12 cellular contexts compared by ENCODE assay signal in genomic region chr2:23350792-23351355, GRCh38. TPM values are rescaled to one million over a fixed set of nuclear protein-coding genes. Genes with fewer than 3 reads are reported as not detected.
DNase-seq lines count a peak whose midpoint lies in the region; ATAC-seq, FAIRE-seq and TF ChIP-seq lines count a peak whose summit lies in the region.
"Had no signal": no experiment of that assay in that cellular context is flagged by ENCODE, and none has a peak within 500 bp of the region (broad histone marks: within the 10 kb centered on the region; RNA-seq: fewer than 3 reads in every experiment).

No MANE protein-coding gene starts in this region.

- no peak overlapping the region for H3K27ac Mint-ChIP-seq in activated CD4-positive, alpha-beta memory T cell treated with anti-CD3 and anti-CD28 coated beads, Interleukin-2, amount 10 ng/mL, durations not matched to agents 7 days and 5 days
- H3K27ac Mint-ChIP-seq: activated CD8-positive, alpha-beta T cell treated with anti-CD3 and anti-CD28 coated beads for 36 hours; activated naive CD8-positive, alpha-beta T cell treated with anti-CD3 and anti-CD28 coated beads, Interleukin-2, amount 50 U/mL, for 24 hours had no signal

- no peak overlapping the region for H2BK15ac ChIP-seq in H1 (ENCODE audit: low read length)

- no peak for TF ChIP-seq POLR2A in H1 (IDR thresholded peaks at IDR 0.05; ENCODE audit: control extremely low read depth in 1 of 2, low read depth in 2 of 2, low read length in 2 of 2)
- no peak for TF ChIP-seq POLR2A in vagina (IDR thresholded peaks at IDR 0.05)

- TF ChIP-seq EP300 in H1 (IDR thresholded peaks at IDR 0.05; ENCODE audit: borderline replicate concordance in 1 of 2, low read depth in 2 of 2, low read length in 2 of 2) = no peak

- H3K4me1 Mint-ChIP-seq in activated CD4-positive, alpha-beta memory T cell treated with anti-CD3 and anti-CD28 coated beads, Interleukin-2, amount 10 ng/mL, durations not matched to agents 7 days and 5 days = no peaks in the 10 kb centered on the region

- no peak overlapping the region for H3K4me2 ChIP-seq in H1 (ENCODE audit: insufficient read depth in 1 of 2, low read depth in 2 of 2, low read length in 2 of 2)

- no peak overlapping the region for H3K4ac ChIP-seq in H1 (replicated peaks; ENCODE audit: insufficient read length, low read depth, low read length)

- no peak overlapping the region for H3K18ac ChIP-seq in H1 (ENCODE audit: extremely low read depth, low read length)

- TF ChIP-seq CTCF in left ventricle myocardium inferior (IDR thresholded peaks at IDR 0.05; ENCODE audit: borderline replicate concordance) (no peak), H1 (IDR thresholded peaks at IDR 0.05; ENCODE audit: control extremely low read depth in 1 of 3, insufficient read depth in 1 of 3, low read depth in 1 of 3, low read length in 3 of 3) (no peak), vagina (IDR thresholded peaks at IDR 0.05) (no peak)

- H2BK5ac ChIP-seq in H1 (ENCODE audit: low read depth, low read length) = no peak overlapping the region; the same call in 1 of the 2 replicates

- H3K9me3 ChIP-seq in left ventricle myocardium inferior (replicated peaks) (no peaks in the 10 kb centered on the region), H1 (ENCODE audit: insufficient read depth in 2 of 2, low read depth in 1 of 2, low read length in 1 of 2) (no peaks in the 10 kb centered on the region), neuron (ENCODE audit: low read length) (no peaks in the 10 kb centered on the region), vagina (no peaks in the 10 kb centered on the region)

- H3K27me3 ChIP-seq in left ventricle myocardium inferior (ENCODE audit: low read depth) = peaks cover 55% of the 10 kb centered on the region
- H3K27me3 ChIP-seq in H1 (replicated peaks in 1 of 4; ENCODE audit: control insufficient read depth in 3 of 4, extremely low read depth in 1 of 4, insufficient read depth in 3 of 4, low read length in 3 of 4) = peaks cover 0 to 14% (median 8%) of the 10 kb centered on the region in 4 experiments; a peak in 5 of 7 replicates
- no peaks in the 10 kb centered on the region for H3K27me3 ChIP-seq in neuron (ENCODE audit: insufficient read depth, low read length)
- no peaks in the 10 kb centered on the region for H3K27me3 ChIP-seq in vagina

- DNase-seq in left ventricle myocardium inferior = no peak
- no peak for DNase-seq in Right ventricle myocardium superior
- no peak for DNase-seq in H1 (ENCODE audit: low read depth in 1 of 2, low spot score in 2 of 2)
- DNase-seq in vagina (ENCODE audit: extremely low spot score in 2 of 2) = no peak
- DNase-seq in iPS-NIHi7 (ENCODE audit: extremely low spot score) = no peak
- DNase-seq in activated CD4-positive, alpha-beta memory T cell treated with anti-CD3 and anti-CD28 coated beads, Interleukin-2, amount 10 ng/mL, durations not matched to agents 7 days and 5 days = no peak
- DNase-seq in stimulated activated CD4-positive, alpha-beta T cell treated with anti-CD3 and anti-CD28 coated beads, Interleukin-12 subunit alpha, Interleukin-12 subunit beta, amount 100 ng/mL, for 4 hours = no peak
- DNase-seq: NCI-H1105, NCI-H446 treated with DMSO at 0.1 percent for 48 hours had no signal

- H3K9ac ChIP-seq in H1 (replicated peaks in 1 of 4; ENCODE audit: extremely low read depth in 1 of 4, low read depth in 3 of 4, low read length in 3 of 4) = no peak overlapping the region

- H3K36me3 ChIP-seq in left ventricle myocardium inferior (no peaks in the 10 kb centered on the region), H1 (ENCODE audit: control insufficient read depth in 2 of 4, insufficient read depth in 4 of 4, low read length in 3 of 4) (no peaks in the 10 kb centered on the region), neuron (ENCODE audit: insufficient read depth, low read length) (no peaks in the 10 kb centered on the region), vagina (no peaks in the 10 kb centered on the region)

- H4K20me1 ChIP-seq in H1 (replicated peaks in 1 of 2; ENCODE audit: control insufficient read depth in 1 of 2, insufficient read depth in 2 of 2, low read length in 2 of 2) = no peaks in the 10 kb centered on the region

- no peak overlapping the region; the same call in 1 of the 2 replicates for H2BK20ac ChIP-seq in H1 (ENCODE audit: low read length)

- no peak overlapping the region for H2BK12ac ChIP-seq in H1 (ENCODE audit: low read depth, low read length)

- H3K9me3 Mint-ChIP-seq in activated CD4-positive, alpha-beta memory T cell treated with anti-CD3 and anti-CD28 coated beads, Interleukin-2, amount 10 ng/mL, durations not matched to agents 7 days and 5 days = no peaks in the 10 kb centered on the region
- H3K9me3 Mint-ChIP-seq: activated CD8-positive, alpha-beta T cell treated with anti-CD3 and anti-CD28 coated beads for 36 hours; activated naive CD8-positive, alpha-beta T cell treated with anti-CD3 and anti-CD28 coated beads, Interleukin-2, amount 50 U/mL, for 24 hours had no signal

- peaks cover 16% of the 10 kb centered on the region for H3K27me3 Mint-ChIP-seq in activated CD4-positive, alpha-beta memory T cell treated with anti-CD3 and anti-CD28 coated beads, Interleukin-2, amount 10 ng/mL, durations not matched to agents 7 days and 5 days

- H4K5ac ChIP-seq in H1 (ENCODE audit: insufficient read length, low read depth, low read length) = no peak overlapping the region

- WGBS in H1 (ENCODE audit: extremely low coverage in 1 of 2, insufficient coverage in 1 of 2, insufficient read length in 1 of 2, insufficient replicate concordance in 2 of 2, low coverage in 1 of 2, low lambda C conversion rate in 2 of 2, missing lambda C conversion rate in 1 of 2), 2 experiments = 98% methylated on average over 7 of the region's 8 CpGs; no CpG with 5 or more reads in 1 of the 2 experiments

- no peak overlapping the region for H3K23ac ChIP-seq in H1 (ENCODE audit: insufficient read length)

- no peak overlapping the region for H3K4me3 Mint-ChIP-seq in activated CD4-positive, alpha-beta memory T cell treated with anti-CD3 and anti-CD28 coated beads, Interleukin-2, amount 10 ng/mL, durations not matched to agents 7 days and 5 days
- H3K4me3 Mint-ChIP-seq: activated CD8-positive, alpha-beta T cell treated with anti-CD3 and anti-CD28 coated beads for 36 hours; activated naive CD8-positive, alpha-beta T cell treated with anti-CD3 and anti-CD28 coated beads, Interleukin-2, amount 50 U/mL, for 24 hours had no signal

- POLR2A ChIA-PET in H1 (lab: Charles Lee; ENCODE audit: partially characterized antibody) = interaction anchor here (1.4 kb wide), 1 partner anchor 21 kb away, joined by 4 read pairs; no protein-coding TSS in a partner anchor
- POLR2A ChIA-PET in activated CD4-positive, alpha-beta memory T cell treated with anti-CD3 and anti-CD28 coated beads, Interleukin-2, amount 10 ng/mL, durations not matched to agents 7 days and 5 days (lab: Charles Lee) = no interaction called here

- intact Hi-C loops in left ventricle myocardium inferior (cut with micrococcal nuclease) (no loop called here), Right ventricle myocardium superior (cut with DNase I) (no loop called here), vagina (cut with DNase I) (no loop called here)

- 0 out of 2 replicates have a peak overlapping the region, but pooled peaks have one; percentile 90 for H4K8ac ChIP-seq in H1 (ENCODE audit: extremely low read depth, insufficient read depth, low read length)

- peak overlapping the region; percentile 10 for H4K91ac ChIP-seq in H1 (replicated peaks; ENCODE audit: insufficient read length, low read length)

- no peak for ATAC-seq in Right ventricle myocardium superior (ENCODE audit: poor library complexity)

- H3K4me3 ChIP-seq in left ventricle myocardium inferior (no peak overlapping the region), H1 (ENCODE audit: extremely low read depth in 1 of 4, insufficient read depth in 2 of 4, low read depth in 3 of 4, low read length in 4 of 4) (no peak overlapping the region), neuron (ENCODE audit: low read length) (no peak overlapping the region), vagina (no peak overlapping the region)

- no peak for TF ChIP-seq RAD21 in H1 (IDR thresholded peaks at IDR 0.05 in 1 of 2, conservative IDR thresholded peaks at IDR 0.05 in 1 of 2; ENCODE audit: low read depth in 2 of 2, low read length in 2 of 2)

- H3K56ac ChIP-seq in H1 (replicated peaks; ENCODE audit: insufficient read length, low read depth, low read length) = peak overlapping the region; percentile 19

- FAIRE-seq in H1 (lab: Jason Lieb, UNC) = no peak

- peak overlapping the region; percentile 41 for H3K27ac ChIP-seq in left ventricle myocardium inferior (replicated peaks)
- no peak overlapping the region for H3K27ac ChIP-seq in H1 (ENCODE audit: low read depth, low read length)
- peak overlapping the region; percentile 4 for H3K27ac ChIP-seq in vagina

- no peaks in the 10 kb centered on the region for H3K23me2 ChIP-seq in H1 (ENCODE audit: low read depth, low read length)

- H2AFZ ChIP-seq in H1 (ENCODE audit: low read length) = peak overlapping the region; percentile 98
- H2AFZ ChIP-seq in neuron (ENCODE audit: low read depth, low read length) = peak overlapping the region; percentile 66

- no peak overlapping the region for H2AK5ac ChIP-seq in H1 (ENCODE audit: low read depth, low read length)

- CTCF ChIA-PET in H1 (lab: Charles Lee; ENCODE audit: partially characterized antibody) = interaction anchor here (0.6 to 3.3 kb wide), 28 partner anchors 11 to 423 kb away, joined by 3 to 14 read pairs (median 4); no protein-coding TSS in a partner anchor
- CTCF ChIA-PET in activated CD4-positive, alpha-beta memory T cell treated with anti-CD3 and anti-CD28 coated beads, Interleukin-2, amount 10 ng/mL, durations not matched to agents 7 days and 5 days (lab: Charles Lee) = interaction anchor here (0.9 to 1.6 kb wide), 4 partner anchors 12 to 26 kb away, joined by 3 to 6 read pairs (median 3); no protein-coding TSS in a partner anchor

- no peaks in the 10 kb centered on the region for H3K79me2 ChIP-seq in H1 (ENCODE audit: control insufficient read depth in 1 of 2, insufficient read depth in 2 of 2, low read length in 2 of 2)

- no peaks in the 10 kb centered on the region for H3K79me1 ChIP-seq in H1 (ENCODE audit: low read depth, low read length)

- H2BK120ac ChIP-seq in H1 (replicated peaks; ENCODE audit: low read depth, low read length) = no peak overlapping the region

- H3K36me3 Mint-ChIP-seq in activated CD4-positive, alpha-beta memory T cell treated with anti-CD3 and anti-CD28 coated beads, Interleukin-2, amount 10 ng/mL, durations not matched to agents 7 days and 5 days (ENCODE audit: low read depth) = no peaks in the 10 kb centered on the region

- H3K4me1 ChIP-seq in left ventricle myocardium inferior (peaks cover 12% of the 10 kb centered on the region), H1 (replicated peaks in 1 of 4; ENCODE audit: control insufficient read depth in 3 of 4, insufficient read depth in 4 of 4, low read length in 3 of 4) (peaks cover 0 to 5% (median 3%) of the 10 kb centered on the region in 4 experiments; a peak in 5 of 7 replicates), neuron (ENCODE audit: insufficient read depth, low read length) (peaks cover 11% of the 10 kb centered on the region), vagina (peaks cover 14% of the 10 kb centered on the region)

- H3K14ac ChIP-seq in H1 (ENCODE audit: insufficient read length) = no peak overlapping the region

RNA-seq across cellular contexts. Expression of gene KLHL29, which starts 34.1 kb away (rescaled TPM):
- 1.1 TPM for total RNA-seq in left ventricle myocardium inferior
- 0.65 TPM for total RNA-seq in Right ventricle myocardium superior
- 4.3 and 4.7 TPM in 2 replicates for total RNA-seq in H1 (2021; fragmentation: NEBNext Ultra II Directional; extraction: Animal tissue kit (Norgen Biotek cat#: 25700))
- polyA plus RNA-seq in H1 (2011; rRNA removed) = 1.1 and 2.6 TPM in 2 replicates
- 1.8 TPM for polyA plus RNA-seq in H1 (2011; cell fraction: cytosol; rRNA removed)
- polyA plus RNA-seq in H1 (2011; cell fraction: nucleus; rRNA removed) = 6.5 TPM
- 2.1 to 2.4 TPM (median 2.2 TPM) in 4 replicates for polyA plus RNA-seq in H1 (2012, experiment 1 of 2)
- 1.4 TPM for polyA plus RNA-seq in H1 (2012, experiment 2 of 2)
- 2.0 TPM for polyA plus RNA-seq in H1 (2013, experiment 1 of 2)
- polyA plus RNA-seq in H1 (2013, experiment 2 of 2) = 2.0 TPM
- polyA minus RNA-seq in H1 (2011; rRNA and poly(A)+ RNA removed) = 1.2 and 1.5 TPM in 2 replicates
- polyA minus RNA-seq in H1 (2011; cell fraction: cytosol; rRNA and poly(A)+ RNA removed) = 1.8 TPM
- polyA minus RNA-seq in H1 (2011; cell fraction: nucleus; rRNA and poly(A)+ RNA removed) = 5.0 TPM
- total RNA-seq in vagina = 19.4 TPM
- total RNA-seq in activated CD4-positive, alpha-beta memory T cell treated with anti-CD3 and anti-CD28 coated beads, Interleukin-2, amount 10 ng/mL, durations not matched to agents 7 days and 5 days = under 1 TPM; 0.10 to 0.33 TPM
